In genomic region chr15:83854950-83855707, GRCh38 we compare ENCODE assay signal across 1 cellular context.
TF ChIP-seq lines count a peak whose summit lies in the region.

No MANE protein-coding gene starts in this region.

TF ChIP-seq in GM23338, 12 proteins besides CTCF, POLR2A, EP300 and RAD21 (continued from another document):
- TF ChIP-seq, protein P1, sequence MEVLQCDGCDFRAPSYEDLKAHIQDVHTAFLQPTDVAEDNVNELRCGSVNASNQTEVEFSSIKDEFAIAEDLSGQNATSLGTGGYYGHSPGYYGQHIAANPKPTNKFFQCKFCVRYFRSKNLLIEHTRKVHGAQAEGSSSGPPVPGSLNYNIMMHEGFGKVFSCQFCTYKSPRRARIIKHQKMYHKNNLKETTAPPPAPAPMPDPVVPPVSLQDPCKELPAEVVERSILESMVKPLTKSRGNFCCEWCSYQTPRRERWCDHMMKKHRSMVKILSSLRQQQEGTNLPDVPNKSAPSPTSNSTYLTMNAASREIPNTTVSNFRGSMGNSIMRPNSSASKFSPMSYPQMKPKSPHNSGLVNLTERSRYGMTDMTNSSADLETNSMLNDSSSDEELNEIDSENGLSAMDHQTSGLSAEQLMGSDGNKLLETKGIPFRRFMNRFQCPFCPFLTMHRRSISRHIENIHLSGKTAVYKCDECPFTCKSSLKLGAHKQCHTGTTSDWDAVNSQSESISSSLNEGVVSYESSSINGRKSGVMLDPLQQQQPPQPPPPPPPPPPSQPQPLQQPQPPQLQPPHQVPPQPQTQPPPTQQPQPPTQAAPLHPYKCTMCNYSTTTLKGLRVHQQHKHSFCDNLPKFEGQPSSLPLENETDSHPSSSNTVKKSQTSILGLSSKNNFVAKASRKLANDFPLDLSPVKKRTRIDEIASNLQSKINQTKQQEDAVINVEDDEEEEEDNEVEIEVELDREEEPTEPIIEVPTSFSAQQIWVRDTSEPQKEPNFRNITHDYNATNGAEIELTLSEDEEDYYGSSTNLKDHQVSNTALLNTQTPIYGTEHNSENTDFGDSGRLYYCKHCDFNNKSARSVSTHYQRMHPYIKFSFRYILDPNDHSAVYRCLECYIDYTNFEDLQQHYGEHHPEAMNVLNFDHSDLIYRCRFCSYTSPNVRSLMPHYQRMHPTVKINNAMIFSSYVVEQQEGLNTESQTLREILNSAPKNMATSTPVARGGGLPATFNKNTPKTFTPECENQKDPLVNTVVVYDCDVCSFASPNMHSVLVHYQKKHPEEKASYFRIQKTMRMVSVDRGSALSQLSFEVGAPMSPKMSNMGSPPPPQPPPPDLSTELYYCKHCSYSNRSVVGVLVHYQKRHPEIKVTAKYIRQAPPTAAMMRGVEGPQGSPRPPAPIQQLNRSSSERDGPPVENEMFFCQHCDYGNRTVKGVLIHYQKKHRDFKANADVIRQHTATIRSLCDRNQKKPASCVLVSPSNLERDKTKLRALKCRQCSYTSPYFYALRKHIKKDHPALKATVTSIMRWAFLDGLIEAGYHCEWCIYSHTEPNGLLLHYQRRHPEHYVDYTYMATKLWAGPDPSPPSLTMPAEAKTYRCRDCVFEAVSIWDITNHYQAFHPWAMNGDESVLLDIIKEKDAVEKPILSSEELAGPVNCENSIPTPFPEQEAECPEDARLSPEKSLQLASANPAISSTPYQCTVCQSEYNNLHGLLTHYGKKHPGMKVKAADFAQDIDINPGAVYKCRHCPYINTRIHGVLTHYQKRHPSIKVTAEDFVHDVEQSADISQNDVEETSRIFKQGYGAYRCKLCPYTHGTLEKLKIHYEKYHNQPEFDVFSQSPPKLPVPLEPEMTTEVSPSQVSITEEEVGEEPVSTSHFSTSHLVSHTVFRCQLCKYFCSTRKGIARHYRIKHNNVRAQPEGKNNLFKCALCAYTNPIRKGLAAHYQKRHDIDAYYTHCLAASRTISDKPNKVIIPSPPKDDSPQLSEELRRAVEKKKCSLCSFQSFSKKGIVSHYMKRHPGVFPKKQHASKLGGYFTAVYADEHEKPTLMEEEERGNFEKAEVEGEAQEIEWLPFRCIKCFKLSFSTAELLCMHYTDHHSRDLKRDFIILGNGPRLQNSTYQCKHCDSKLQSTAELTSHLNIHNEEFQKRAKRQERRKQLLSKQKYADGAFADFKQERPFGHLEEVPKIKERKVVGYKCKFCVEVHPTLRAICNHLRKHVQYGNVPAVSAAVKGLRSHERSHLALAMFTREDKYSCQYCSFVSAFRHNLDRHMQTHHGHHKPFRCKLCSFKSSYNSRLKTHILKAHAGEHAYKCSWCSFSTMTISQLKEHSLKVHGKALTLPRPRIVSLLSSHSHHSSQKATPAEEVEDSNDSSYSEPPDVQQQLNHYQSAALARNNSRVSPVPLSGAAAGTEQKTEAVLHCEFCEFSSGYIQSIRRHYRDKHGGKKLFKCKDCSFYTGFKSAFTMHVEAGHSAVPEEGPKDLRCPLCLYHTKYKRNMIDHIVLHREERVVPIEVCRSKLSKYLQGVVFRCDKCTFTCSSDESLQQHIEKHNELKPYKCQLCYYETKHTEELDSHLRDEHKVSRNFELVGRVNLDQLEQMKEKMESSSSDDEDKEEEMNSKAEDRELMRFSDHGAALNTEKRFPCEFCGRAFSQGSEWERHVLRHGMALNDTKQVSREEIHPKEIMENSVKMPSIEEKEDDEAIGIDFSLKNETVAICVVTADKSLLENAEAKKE (CRISPR knock-in tag; IDR thresholded peaks at IDR 0.05), result no peak
- no peak for TF ChIP-seq ZNF114 (CRISPR knock-in tag; IDR thresholded peaks at IDR 0.05)
- no peak for TF ChIP-seq CREB1 (CRISPR knock-in tag; IDR thresholded peaks at IDR 0.05; ENCODE audit: low read depth)
- no peak for TF ChIP-seq JUNB (IDR thresholded peaks at IDR 0.05; ENCODE audit: unreplicated experiment)
- TF ChIP-seq EZH2phosphoT487 (IDR thresholded peaks at IDR 0.05; ENCODE audit: unreplicated experiment), result no peak
- TF ChIP-seq NANOG (IDR thresholded peaks at IDR 0.05; ENCODE audit: borderline replicate concordance), result no peak
- no peak for TF ChIP-seq STAT1 (IDR thresholded peaks at IDR 0.05; ENCODE audit: unreplicated experiment)
- TF ChIP-seq ZNF331 (CRISPR knock-in tag; IDR thresholded peaks at IDR 0.05; ENCODE audit: low read depth), result no peak
